In genomic region chr18:51955136-51955535, GRCh38 we compare ENCODE assay signal across 9 cellular contexts.
"Had no signal": no experiment of that assay in that cellular context is flagged by ENCODE, and none has a peak within 500 bp of the region (broad histone marks: within the 10 kb centered on the region; RNA-seq: fewer than 3 reads in every experiment).

No MANE protein-coding gene starts in this region.

- FAIRE-seq: HepG2 had no signal

- H3K36me3 ChIP-seq: HAP-1 had no signal

- H3K27me3 Mint-ChIP-seq: IgD-negative memory B cell had no signal

- ATAC-seq: GM23338, HCT116, HepG2 had no signal

- H3K4me1 Mint-ChIP-seq: GM23338, IgD-negative memory B cell had no signal

- H3K4me3 ChIP-seq: GM23338, HAP-1 had no signal

- H3K36me3 Mint-ChIP-seq: IgD-negative memory B cell had no signal

- H3K4me3 Mint-ChIP-seq: GM23338, HFFc6, IgD-negative memory B cell had no signal

- H3K4me2 ChIP-seq: GM23338 had no signal

- H3K27ac ChIP-seq: HL-60 had no signal

- H3K9me3 ChIP-seq: HAP-1 had no signal

- DNase-seq: H7, HFFc6, KBM-7 had no signal

- H2AFZ ChIP-seq: GM23338 had no signal

- H3K27ac Mint-ChIP-seq: GM23338, HFFc6, IgD-negative memory B cell had no signal

- H3K4me1 ChIP-seq: HAP-1 had no signal
